In genomic region chr19:12882589-12882988, GRCh38 we compare ENCODE assay signal across 19 cellular contexts. TPM values are rescaled to one million over a fixed set of nuclear protein-coding genes. Genes with fewer than 3 reads are reported as not detected.
DNase-seq lines count a peak whose midpoint lies in the region; TF ChIP-seq lines count a peak whose summit lies in the region.
"Had no signal": no experiment of that assay in that cellular context is flagged by ENCODE, and none has a peak within 500 bp of the region (broad histone marks: within the 10 kb centered on the region; RNA-seq: fewer than 3 reads in every experiment).

No MANE protein-coding gene starts in this region.

- peak overlapping the region; percentile 34 for H3K27ac Mint-ChIP-seq in activated CD4-positive, alpha-beta T cell treated with anti-CD3 and anti-CD28 coated beads, Interleukin-2, amount 10 ng/mL, durations not matched to agents 24 days and 14 days
- H3K27ac Mint-ChIP-seq in IgD-negative memory B cell, result peak overlapping the region in 1 of 3 donors; percentile 98
- H3K27ac Mint-ChIP-seq in dendritic cell treated with granulocyte-macrophage colony-stimulating factor and Interleukin-4, amounts not matched to agents 40 ng/mL and 50 ng/mL, for 4 days, result peak overlapping the region; percentile 97
- H3K27ac Mint-ChIP-seq: H9 had no signal

- DNase-seq in activated CD4-positive, alpha-beta T cell treated with anti-CD3 and anti-CD28 coated beads, Interleukin-2, amount 10 ng/mL, durations not matched to agents 24 days and 14 days, result no peak
- DNase-seq in activated CD4-positive, alpha-beta T cell treated with anti-CD3 and anti-CD28 coated beads, Interleukin-2, amount 50 U/mL, for 48 hours, result no peak
- no peak for DNase-seq in dermis blood vessel endothelial cell
- DNase-seq in dedifferentiated amniotic fluid mesenchymal stem cell (ENCODE audit: extremely low spot score), result no peak
- DNase-seq in stimulated activated CD4-positive, alpha-beta T cell treated with anti-CD3 and anti-CD28 coated beads, Interleukin-4, amount 100 ng/mL, for 1 hour, result no peak
- DNase-seq: activated CD8-positive, alpha-beta memory T cell treated with anti-CD3 and anti-CD28 coated beads for 24 hours; H9; heart left ventricle; kidney; midbrain; NCI-H1092; stimulated activated CD4-positive, alpha-beta T cell treated with anti-CD3 and anti-CD28 coated beads, Interleukin-15, amount 100 ng/mL, for 24 hours; testis had no signal

- peak overlapping the region; percentile 95 for H3K27ac ChIP-seq in neutrophil
- H3K27ac ChIP-seq: testis had no signal

- H3K27me3 Mint-ChIP-seq in activated CD4-positive, alpha-beta T cell treated with anti-CD3 and anti-CD28 coated beads, Interleukin-2, amount 10 ng/mL, durations not matched to agents 24 days and 14 days, result peaks cover 7% of the 10 kb centered on the region
- no peaks in the 10 kb centered on the region for H3K27me3 Mint-ChIP-seq in IgD-negative memory B cell
- H3K27me3 Mint-ChIP-seq in dendritic cell treated with granulocyte-macrophage colony-stimulating factor and Interleukin-4, amounts not matched to agents 40 ng/mL and 50 ng/mL, for 4 days, result peaks cover 15% of the 10 kb centered on the region

- no peaks in the 10 kb centered on the region for H3K9me3 Mint-ChIP-seq in activated CD4-positive, alpha-beta T cell treated with anti-CD3 and anti-CD28 coated beads, Interleukin-2, amount 10 ng/mL, durations not matched to agents 24 days and 14 days
- peaks cover 0 to 9% (median 0%) of the 10 kb centered on the region in 3 donors for H3K9me3 Mint-ChIP-seq in IgD-negative memory B cell
- peaks cover 7% of the 10 kb centered on the region for H3K9me3 Mint-ChIP-seq in dendritic cell treated with granulocyte-macrophage colony-stimulating factor and Interleukin-4, amounts not matched to agents 40 ng/mL and 50 ng/mL, for 4 days

- peaks cover 16% of the 10 kb centered on the region for H3K27me3 ChIP-seq in neutrophil
- H3K27me3 ChIP-seq: testis had no signal

- H3K4me3 Mint-ChIP-seq in activated CD4-positive, alpha-beta T cell treated with anti-CD3 and anti-CD28 coated beads, Interleukin-2, amount 10 ng/mL, durations not matched to agents 24 days and 14 days, result peak overlapping the region; percentile 85
- H3K4me3 Mint-ChIP-seq in IgD-negative memory B cell, result peak overlapping the region in 3 of 4 donors; percentile 23 to 92 (median 44)
- no peak overlapping the region for H3K4me3 Mint-ChIP-seq in dendritic cell treated with granulocyte-macrophage colony-stimulating factor and Interleukin-4, amounts not matched to agents 40 ng/mL and 50 ng/mL, for 4 days

- no peak for TF ChIP-seq CTCF in neutrophil (IDR thresholded peaks at IDR 0.05)

- H3K36me3 ChIP-seq in neutrophil, result no peaks in the 10 kb centered on the region

- H3K4me3 ChIP-seq in neutrophil (ENCODE audit: low read depth in 1 of 2, low read length in 1 of 2), result peak overlapping the region; percentile 67 to 74
- H3K4me3 ChIP-seq: testis had no signal

- H3K4me1 ChIP-seq in neutrophil (ENCODE audit: control insufficient read depth in 1 of 2, insufficient read depth in 1 of 2, low read depth in 1 of 2, low read length in 1 of 2), result peaks cover 55% of the 10 kb centered on the region in 2 experiments

- peaks cover 22% of the 10 kb centered on the region for H3K4me1 Mint-ChIP-seq in activated CD4-positive, alpha-beta T cell treated with anti-CD3 and anti-CD28 coated beads, Interleukin-2, amount 10 ng/mL, durations not matched to agents 24 days and 14 days
- peaks cover 10 to 15% (median 11%) of the 10 kb centered on the region in 3 donors for H3K4me1 Mint-ChIP-seq in IgD-negative memory B cell
- H3K4me1 Mint-ChIP-seq in dendritic cell treated with granulocyte-macrophage colony-stimulating factor and Interleukin-4, amounts not matched to agents 40 ng/mL and 50 ng/mL, for 4 days (ENCODE audit: low read depth), result peaks cover 70% of the 10 kb centered on the region

- no peaks in the 10 kb centered on the region for H3K9me3 ChIP-seq in neutrophil
- H3K9me3 ChIP-seq: testis had no signal

- intact Hi-C loops in activated CD4-positive, alpha-beta T cell treated with anti-CD3 and anti-CD28 coated beads, Interleukin-2, amount 10 ng/mL, durations not matched to agents 24 days and 14 days (cut with micrococcal nuclease), result no loop called here
- intact Hi-C loops in dendritic cell treated with granulocyte-macrophage colony-stimulating factor and Interleukin-4, amounts not matched to agents 40 ng/mL and 50 ng/mL, for 4 days (cut with micrococcal nuclease), result no loop called here

- H3K36me3 Mint-ChIP-seq in activated CD4-positive, alpha-beta T cell treated with anti-CD3 and anti-CD28 coated beads, Interleukin-2, amount 10 ng/mL, durations not matched to agents 24 days and 14 days (ENCODE audit: low read depth), result peaks cover 11% of the 10 kb centered on the region
- peaks cover 3% of the 10 kb centered on the region for H3K36me3 Mint-ChIP-seq in IgD-negative memory B cell
- peaks cover 20% of the 10 kb centered on the region for H3K36me3 Mint-ChIP-seq in dendritic cell treated with granulocyte-macrophage colony-stimulating factor and Interleukin-4, amounts not matched to agents 40 ng/mL and 50 ng/mL, for 4 days (ENCODE audit: low read depth)

RNA-seq across cellular contexts. Expression of gene DNASE2, which starts 1.3 kb away (rescaled TPM):
- total RNA-seq in activated CD4-positive, alpha-beta T cell treated with anti-CD3 and anti-CD28 coated beads, Interleukin-2, amount 10 ng/mL, durations not matched to agents 24 days and 14 days, result 21.5 and 22.0 TPM in 2 replicates
- polyA plus RNA-seq in IgD-negative memory B cell, result 49.6 TPM
- 23.3 and 31.3 TPM in 2 replicates for total RNA-seq in dermis blood vessel endothelial cell

RNA-seq across cellular contexts. Expression of gene KLF1, which starts 4.4 kb away (rescaled TPM):
- 0.77 and 1.2 TPM in 2 replicates for total RNA-seq in activated CD4-positive, alpha-beta T cell treated with anti-CD3 and anti-CD28 coated beads, Interleukin-2, amount 10 ng/mL, durations not matched to agents 24 days and 14 days
- polyA plus RNA-seq in IgD-negative memory B cell, result not detected
- total RNA-seq in dermis blood vessel endothelial cell, result 0.17 TPM in 1 of 2 replicates, not detected in the other
- total RNA-seq: esophagus muscularis mucosa, kidney, Right ventricle myocardium inferior had no signal
- polyA plus RNA-seq: heart left ventricle had no signal

RNA-seq across cellular contexts. Expression of gene GCDH, which starts 8.4 kb away (rescaled TPM):
- total RNA-seq in activated CD4-positive, alpha-beta T cell treated with anti-CD3 and anti-CD28 coated beads, Interleukin-2, amount 10 ng/mL, durations not matched to agents 24 days and 14 days, result 66.9 and 71.6 TPM in 2 replicates
- 13.5 TPM for polyA plus RNA-seq in IgD-negative memory B cell
- 31.5 and 42.4 TPM in 2 replicates for total RNA-seq in dermis blood vessel endothelial cell

RNA-seq across cellular contexts. Expression of gene SYCE2, which starts 36.5 kb away (rescaled TPM):
- total RNA-seq in activated CD4-positive, alpha-beta T cell treated with anti-CD3 and anti-CD28 coated beads, Interleukin-2, amount 10 ng/mL, durations not matched to agents 24 days and 14 days, result 2.3 and 3.3 TPM in 2 replicates
- not detected for polyA plus RNA-seq in IgD-negative memory B cell
- 0.17 and 0.33 TPM in 2 replicates for total RNA-seq in dermis blood vessel endothelial cell
- total RNA-seq: kidney, posterior vena cava, Right ventricle myocardium inferior had no signal

RNA-seq across cellular contexts. Expression of gene MAST1, which starts 44.3 kb away (rescaled TPM):
- 1.6 and 2.4 TPM in 2 replicates for total RNA-seq in activated CD4-positive, alpha-beta T cell treated with anti-CD3 and anti-CD28 coated beads, Interleukin-2, amount 10 ng/mL, durations not matched to agents 24 days and 14 days
- 1.2 TPM for polyA plus RNA-seq in IgD-negative memory B cell
- total RNA-seq in dermis blood vessel endothelial cell, result 0.17 and 0.51 TPM in 2 replicates
